20 cellular contexts compared by ENCODE assay signal in genomic region chr2:209547726-209548125, GRCh38.
DNase-seq lines count a peak whose midpoint lies in the region; ATAC-seq, FAIRE-seq and TF ChIP-seq lines count a peak whose summit lies in the region.
"Had no signal": no experiment of that assay in that cellular context is flagged by ENCODE, and none has a peak within 500 bp of the region (broad histone marks: within the 10 kb centered on the region; RNA-seq: fewer than 3 reads in every experiment).

No MANE protein-coding gene starts in this region.

- no peak overlapping the region for H3K14ac ChIP-seq in IMR-90 (replicated peaks; ENCODE audit: low read depth, low read length)

- H4K20me1 ChIP-seq in IMR-90 (ENCODE audit: insufficient read depth, low read length): no peaks in the 10 kb centered on the region

- WGBS in IMR-90 (ENCODE audit: extremely low coverage in 2 of 2, insufficient read length in 1 of 2), 2 experiments: no CpG with 5 or more reads among the region's 1 CpG

- no peak overlapping the region for H3K4ac ChIP-seq in IMR-90 (ENCODE audit: low read depth, low read length)

- no peaks in the 10 kb centered on the region for H3K4me1 Mint-ChIP-seq in T-helper 17 cell
- H3K4me1 Mint-ChIP-seq: IgD-negative memory B cell had no signal

- H4K91ac ChIP-seq in IMR-90 (ENCODE audit: insufficient read depth, low read depth, low read length): no peak overlapping the region

- no peak overlapping the region for H2AK5ac ChIP-seq in IMR-90 (ENCODE audit: low read depth, low read length)

- no peaks in the 10 kb centered on the region for H3K79me2 ChIP-seq in ACC112 (ENCODE audit: control insufficient read depth, insufficient read depth, low read length, unreplicated experiment)

- FAIRE-seq in H54 (lab: Jason Lieb, UNC): no peak
- FAIRE-seq: G401.6, GM12891 had no signal

- 0 out of 2 replicates have a peak overlapping the region, but pooled peaks have one; percentile 9 for H3K27ac ChIP-seq in ACC112 (ENCODE audit: low read depth, low read length)
- H3K27ac ChIP-seq in IMR-90 (ENCODE audit: insufficient read depth, low read length): no peak overlapping the region
- H3K27ac ChIP-seq: HL-60 had no signal

- intact Hi-C loops in IMR-90 (cut with micrococcal nuclease): no loop called here

- H3K36me3 ChIP-seq in ACC112 (ENCODE audit: insufficient read depth, low read length) (no peaks in the 10 kb centered on the region), IMR-90 (ENCODE audit: control insufficient read depth, insufficient read depth, low read length) (no peaks in the 10 kb centered on the region)
- H3K36me3 ChIP-seq: HAP-1 had no signal

- no peak for TF ChIP-seq RAD21 in IMR-90 (IDR thresholded peaks at IDR 0.05; ENCODE audit: low read length)

- ATAC-seq in IMR-90 (ENCODE audit: low read depth) (peak; percentile 21; the same call in 1 of the 2 replicates), T-helper 17 cell (no peak)

- H3K27me3 ChIP-seq in ACC112 (ENCODE audit: insufficient read depth, low read length) (no peaks in the 10 kb centered on the region), IMR-90 (ENCODE audit: control insufficient read depth, insufficient read depth, low read length) (no peaks in the 10 kb centered on the region)

- no peak overlapping the region for H2BK15ac ChIP-seq in IMR-90 (ENCODE audit: low read depth, low read length)

- H3K18ac ChIP-seq in IMR-90 (ENCODE audit: low read depth, low read length): no peak overlapping the region

- H3K9me3 ChIP-seq in IMR-90 (ENCODE audit: control insufficient read depth, insufficient read depth, low read length): no peaks in the 10 kb centered on the region
- no peaks in the 10 kb centered on the region for H3K9me3 ChIP-seq in T-helper 17 cell (ENCODE audit: control insufficient read depth, low read length, poor library complexity, severe bottlenecking)
- H3K9me3 ChIP-seq: HAP-1 had no signal

- no peak overlapping the region for H2BK20ac ChIP-seq in IMR-90 (ENCODE audit: low read depth, low read length)

- H3K27ac Mint-ChIP-seq in T-helper 17 cell: no peak overlapping the region
- H3K27ac Mint-ChIP-seq: B cell; CD4-positive, alpha-beta T cell; HFFc6; IgD-negative memory B cell had no signal

- H3K9ac ChIP-seq in IMR-90 (ENCODE audit: low read depth, low read length): no peak overlapping the region

- DNase-seq in IMR-90 (no peak), dedifferentiated amniotic fluid mesenchymal stem cell (ENCODE audit: extremely low spot score) (peak; percentile 29), iris pigment epithelial cell (ENCODE audit: low read depth) (peak; percentile 24), H54 (ENCODE audit: insufficient read length, low spot score) (no peak), SIG-M5 (lab: John Stamatoyannopoulos, UW) (no peak), T-helper 17 cell (no peak)
- DNase-seq: 8988T; C1 segment of cervical spinal cord; CD4-positive, alpha-beta T cell; DMS79; EL; GOT3; HFFc6 had no signal

- H4K5ac ChIP-seq in IMR-90 (ENCODE audit: low read depth, low read length): no peak overlapping the region

- peaks cover 4% of the 10 kb centered on the region for H3K4me1 ChIP-seq in ACC112 (ENCODE audit: control insufficient read depth, insufficient read depth, low read length, unreplicated experiment)
- no peaks in the 10 kb centered on the region for H3K4me1 ChIP-seq in IMR-90 (ENCODE audit: control insufficient read depth, insufficient read depth, low read length)
- H3K4me1 ChIP-seq: HAP-1 had no signal

- H3K79me1 ChIP-seq in IMR-90 (ENCODE audit: low read depth in 1 of 2, low read length in 2 of 2): no peaks in the 10 kb centered on the region

- in situ Hi-C loops in IMR-90 (cut with MboI; ENCODE audit: low sequenced_read_pairs): no loop called here

- no peak overlapping the region for H3K23ac ChIP-seq in IMR-90 (ENCODE audit: low read depth, low read length)

- CTCF ChIA-PET in IMR-90 (lab: Yijun Ruan, JAX): no interaction called here

- H2AFZ ChIP-seq in ACC112 (ENCODE audit: low read length, unreplicated experiment): no peak overlapping the region
- H2AFZ ChIP-seq in IMR-90 (replicated peaks; ENCODE audit: low read length, poor library complexity): no peak overlapping the region

- POLR2A ChIA-PET in IMR-90 (lab: Charles Lee; ENCODE audit: unreplicated experiment): no interaction called here

- no peak overlapping the region for H3K4me3 ChIP-seq in ACC112 (ENCODE audit: low read depth, low read length)
- H3K4me3 ChIP-seq in IMR-90 (ENCODE audit: insufficient read depth, low read depth, low read length): no peak overlapping the region
- H3K4me3 ChIP-seq: HAP-1 had no signal

- no peak overlapping the region for H2AK9ac ChIP-seq in IMR-90 (replicated peaks; ENCODE audit: low read depth, low read length, poor library complexity)

- H3K4me3 Mint-ChIP-seq in T-helper 17 cell: no peak overlapping the region
- H3K4me3 Mint-ChIP-seq: B cell; CD4-positive, alpha-beta T cell; HFFc6; IgD-negative memory B cell had no signal

- no peak overlapping the region for H2BK5ac ChIP-seq in IMR-90 (ENCODE audit: low read depth, low read length, poor library complexity, severe bottlenecking)

- H3K4me2 ChIP-seq in IMR-90 (ENCODE audit: low read depth, low read length): no peak overlapping the region

- H4K8ac ChIP-seq in IMR-90 (ENCODE audit: low read depth in 2 of 2, low read length in 2 of 2): no peak overlapping the region

- no peak overlapping the region for H2BK120ac ChIP-seq in IMR-90 (ENCODE audit: low read depth, low read length)

- no peaks in the 10 kb centered on the region for H3K27me3 Mint-ChIP-seq in T-helper 17 cell
- H3K27me3 Mint-ChIP-seq: B cell; CD4-positive, alpha-beta T cell; IgD-negative memory B cell had no signal

- dilution Hi-C loops in IMR-90 (cut with HindIII; ENCODE audit: low sequenced_read_pairs, unreplicated experiment): no loop called here

- no peak overlapping the region for H3K56ac ChIP-seq in IMR-90 (ENCODE audit: extremely low read depth, insufficient read depth, low read length)

- TF ChIP-seq CTCF in IMR-90 (conservative IDR thresholded peaks at IDR 0.05; ENCODE audit: low read depth, low read length): no peak

- BruUV-seq in IMR-90 (replicated peaks; lab: Mats Ljungman, UMichigan): no TSS peak

- H3K36me3 Mint-ChIP-seq in T-helper 17 cell (ENCODE audit: low read depth): no peaks in the 10 kb centered on the region
- H3K36me3 Mint-ChIP-seq: IgD-negative memory B cell had no signal

- no peak for TF ChIP-seq POLR2A in IMR-90 (IDR thresholded peaks at IDR 0.05; ENCODE audit: low read depth, low read length)
- no peak for TF ChIP-seq POLR2A in H54 (IDR thresholded peaks at IDR 0.05; ENCODE audit: low read depth, low read length)

- H3K9me1 ChIP-seq in IMR-90 (ENCODE audit: insufficient read depth, low read length): no peaks in the 10 kb centered on the region

TF ChIP-seq in IMR-90, 13 proteins besides CTCF, POLR2A, EP300 and RAD21:
- TF ChIP-seq CEBPB (IDR thresholded peaks at IDR 0.05; ENCODE audit: low read depth, low read length) (peak; percentile 73), CHD1 (IDR thresholded peaks at IDR 0.05; ENCODE audit: low read depth, low read length) (no peak)

Comparison
In these comparisons a context has a peak if more than half of its experiments do, and no peak if none do; other contexts are left out.
1. DNase-seq: peak in dedifferentiated amniotic fluid mesenchymal stem cell (single experiment) and iris pigment epithelial cell (single experiment); none in IMR-90 (single experiment), H54 (single experiment), SIG-M5 (single experiment) and T-helper 17 cell (0 of 3).